Comparison of ENCODE assay signal across 24 cellular contexts in the genomic region with DNA sequence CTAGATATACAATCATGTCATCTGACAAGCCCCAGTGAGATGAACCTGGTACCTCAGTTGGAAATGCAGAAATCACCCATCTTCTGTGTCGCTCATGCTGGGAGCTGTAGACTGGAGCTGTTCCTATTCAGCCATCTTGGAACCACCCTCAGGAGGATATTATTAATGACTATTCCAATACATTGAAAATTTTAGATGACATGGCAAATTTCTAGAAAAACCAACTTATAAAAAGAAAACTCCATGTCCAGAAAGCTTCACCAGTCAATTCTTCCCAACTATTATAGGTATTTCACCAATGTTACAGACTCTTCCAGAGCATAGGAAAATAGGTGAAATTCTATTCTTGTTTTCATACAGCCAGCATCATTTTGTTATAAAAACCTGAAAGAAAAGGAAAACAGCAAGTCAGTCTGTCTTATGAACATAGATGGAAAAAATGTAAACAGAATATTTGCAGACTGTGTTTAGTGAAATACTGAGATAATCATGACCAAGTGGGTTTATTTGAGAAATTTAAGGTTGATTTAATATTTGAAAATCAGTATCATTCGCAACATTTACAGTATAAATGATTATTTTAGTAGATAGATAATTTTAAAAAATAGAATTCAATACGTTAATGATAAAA. TPM values are rescaled to one million over a fixed set of nuclear protein-coding genes. Genes with fewer than 3 reads are reported as not detected.
A peak's percentile ranks its signal among the peaks of the same experiment; 100 is the strongest.
DNase-seq lines count a peak whose midpoint lies in the region; ATAC-seq, FAIRE-seq and TF ChIP-seq lines count a peak whose summit lies in the region.
"Had no signal": no experiment of that assay in that cellular context is flagged by ENCODE, and none has a peak within 500 bp of the region (broad histone marks: within the 10 kb centered on the region; RNA-seq: fewer than 3 reads in every experiment).

No MANE protein-coding gene starts in this region.

- no peak for TF ChIP-seq CTCF in IMR-90 (conservative IDR thresholded peaks at IDR 0.05; ENCODE audit: low read depth, low read length)
- TF ChIP-seq CTCF in GM12878 (IDR thresholded peaks at IDR 0.05 in 2 of 3, conservative IDR thresholded peaks at IDR 0.05 in 1 of 3; ENCODE audit: control insufficient read depth in 2 of 3, extremely low read depth in 1 of 3, insufficient read depth in 1 of 3, low read depth in 3 of 3, low read length in 3 of 3), result no peak
- no peak for TF ChIP-seq CTCF in kidney (IDR thresholded peaks at IDR 0.05; ENCODE audit: borderline replicate concordance, extremely low read depth, insufficient read depth)
- TF ChIP-seq CTCF in heart left ventricle (IDR thresholded peaks at IDR 0.05), result no peak
- no peak for TF ChIP-seq CTCF in foreskin fibroblast (IDR thresholded peaks at IDR 0.05; ENCODE audit: low read depth, low read length)

- H3K27ac ChIP-seq in IMR-90 (ENCODE audit: insufficient read depth, low read length) (peak overlapping the region; percentile 98; the same call in 1 of the 2 replicates), GM12878 (ENCODE audit: control insufficient read depth, insufficient read depth) (no peak overlapping the region), kidney (ENCODE audit: low read depth in 2 of 2, low read length in 2 of 2) (no peak overlapping the region), heart left ventricle (no peak overlapping the region)
- H3K27ac ChIP-seq: BLaER1 treated with 17β-estradiol and CSF1 and Interleukin-3, amounts not matched to agents 10 nM and 100 nM; GM23248 had no signal

- H3K79me1 ChIP-seq in IMR-90 (ENCODE audit: low read depth in 1 of 2, low read length in 2 of 2), result peaks cover 8 to 28% of the 10 kb centered on the region in 2 experiments; a peak in 3 of 4 replicates

- peak; percentile 72 for ATAC-seq in IMR-90 (ENCODE audit: low read depth)
- ATAC-seq in GM12878, result no peak
- no peak for ATAC-seq in heart left ventricle
- no peak for ATAC-seq in HG02870 (IDR thresholded peaks at IDR 0.05; ENCODE audit: unreplicated experiment)
- ATAC-seq: HCT116 had no signal

- peak overlapping the region; percentile 84; the same call in 1 of the 2 replicates for H4K5ac ChIP-seq in IMR-90 (ENCODE audit: low read depth, low read length)

- H3K36me3 ChIP-seq in IMR-90 (ENCODE audit: control insufficient read depth, insufficient read depth, low read length), result no peaks in the 10 kb centered on the region
- H3K36me3 ChIP-seq in GM12878 (ENCODE audit: control insufficient read depth in 2 of 2, insufficient read depth in 2 of 2, low read length in 1 of 2), result no peaks in the 10 kb centered on the region
- no peaks in the 10 kb centered on the region for H3K36me3 ChIP-seq in kidney (ENCODE audit: control insufficient read depth in 1 of 2, insufficient read depth in 2 of 2, low read length in 2 of 2)
- H3K36me3 ChIP-seq in heart left ventricle, result no peaks in the 10 kb centered on the region
- H3K36me3 ChIP-seq: BE2C had no signal

- peak overlapping the region; percentile 95 for H2BK5ac ChIP-seq in IMR-90 (ENCODE audit: low read depth, low read length, poor library complexity, severe bottlenecking)

- DNase-seq in IMR-90 (peak; percentile 54), GM12878 (ENCODE audit: low read depth, low spot score) (no peak), fibroblast of peridontal ligament (ENCODE audit: extremely low read depth) (peak; percentile 9), kidney (no peak), heart left ventricle (no peak), foreskin fibroblast (no peak), T1000 (lab: John Stamatoyannopoulos, UW) (no peak)
- DNase-seq: ACHN; AML-193; BE2C; CD4-positive, alpha-beta T cell; CD8-positive, alpha-beta memory T cell; DMS 273 treated with DMSO at 0.1 percent for 48 hours; DMS79; EL; GDM1; GM23248; H9 had no signal

- H3K18ac ChIP-seq in IMR-90 (ENCODE audit: low read depth, low read length), result peak overlapping the region; percentile 89

- no TSS peak for BruUV-seq in IMR-90 (replicated peaks; lab: Mats Ljungman, UMichigan)
- TSS peak; percentile 13 for BruUV-seq in GM12878 (replicated peaks; lab: Mats Ljungman, UMichigan)

- TF ChIP-seq POLR2A in IMR-90 (IDR thresholded peaks at IDR 0.05; ENCODE audit: low read depth, low read length) (no peak), GM12878 (IDR thresholded peaks at IDR 0.05; ENCODE audit: low read depth, low read length) (no peak), heart left ventricle (IDR thresholded peaks at IDR 0.05) (no peak)

- peaks cover 5% of the 10 kb centered on the region for H3K9me1 ChIP-seq in IMR-90 (ENCODE audit: insufficient read depth, low read length)

- H2AFZ ChIP-seq in IMR-90 (replicated peaks; ENCODE audit: low read length, poor library complexity) (no peak overlapping the region), GM12878 (ENCODE audit: control insufficient read depth, low read depth, low read length) (no peak overlapping the region)
- H2AFZ ChIP-seq: GM23248 had no signal

- 0 out of 2 replicates have a peak overlapping the region, but pooled peaks have one; percentile 23 for H2BK120ac ChIP-seq in IMR-90 (ENCODE audit: low read depth, low read length)

- no peak overlapping the region for H3K14ac ChIP-seq in IMR-90 (replicated peaks; ENCODE audit: low read depth, low read length)

- H3K23ac ChIP-seq in IMR-90 (ENCODE audit: low read depth, low read length), result no peak overlapping the region

- no peak overlapping the region for H3K9ac ChIP-seq in IMR-90 (ENCODE audit: low read depth, low read length)
- H3K9ac ChIP-seq in GM12878 (ENCODE audit: control insufficient read depth, insufficient read depth, low read length), result no peak overlapping the region
- no peak overlapping the region for H3K9ac ChIP-seq in kidney (ENCODE audit: low read length in 2 of 2)
- H3K9ac ChIP-seq: BLaER1 treated with 17β-estradiol and CSF1 and Interleukin-3, amounts not matched to agents 10 nM and 100 nM; GM23248 had no signal

- FAIRE-seq in GM12878 (lab: Jason Lieb, UNC) (no peak), kidney (lab: Jason Lieb, UNC) (peak; percentile 42)
- FAIRE-seq: D721Med, GM12892, GM19239 had no signal

- peaks cover 13% of the 10 kb centered on the region for H3K4me1 ChIP-seq in IMR-90 (ENCODE audit: control insufficient read depth, insufficient read depth, low read length)
- H3K4me1 ChIP-seq in GM12878 (ENCODE audit: control insufficient read depth, insufficient read depth, low read length), result no peaks in the 10 kb centered on the region
- H3K4me1 ChIP-seq in kidney (ENCODE audit: control insufficient read depth in 1 of 2, insufficient read depth in 1 of 2, low read depth in 1 of 2, low read length in 2 of 2), result no peaks in the 10 kb centered on the region
- peaks cover 0 to 8% (median 0%) of the 10 kb centered on the region in 12 donors for H3K4me1 ChIP-seq in heart left ventricle
- H3K4me1 ChIP-seq: BE2C had no signal

- TF ChIP-seq RAD21 in IMR-90 (IDR thresholded peaks at IDR 0.05; ENCODE audit: low read length) (no peak), GM12878 (IDR thresholded peaks at IDR 0.05; ENCODE audit: insufficient read depth, low read depth, low read length) (no peak)

- H3K27me3 ChIP-seq in IMR-90 (ENCODE audit: control insufficient read depth, insufficient read depth, low read length) (no peaks in the 10 kb centered on the region), GM12878 (replicated peaks in 1 of 2; ENCODE audit: control insufficient read depth in 2 of 2, insufficient read depth in 2 of 2, low read length in 1 of 2) (no peaks in the 10 kb centered on the region), heart left ventricle (no peaks in the 10 kb centered on the region)
- H3K27me3 ChIP-seq: BE2C; BLaER1 treated with 17β-estradiol and CSF1 and Interleukin-3, amounts not matched to agents 10 nM and 100 nM had no signal

- H4K20me1 ChIP-seq in IMR-90 (ENCODE audit: insufficient read depth, low read length) (peaks cover 4% of the 10 kb centered on the region; the same call in 1 of the 2 replicates), GM12878 (ENCODE audit: control insufficient read depth, insufficient read depth) (no peaks in the 10 kb centered on the region)

- no peak overlapping the region for H3K4ac ChIP-seq in IMR-90 (ENCODE audit: low read depth, low read length)

- no CpG with 5 or more reads among the region's 3 CpGs for WGBS in IMR-90 (ENCODE audit: extremely low coverage in 2 of 2, insufficient read length in 1 of 2), 2 experiments
- WGBS in GM12878 (ENCODE audit: insufficient coverage, insufficient replicate concordance, low lambda C conversion rate, missing lambda C conversion rate), result 94% methylated on average over 3 of the region's 3 CpGs
- 76 to 94% (median 86%) methylated on average over 3 of the region's 3 CpGs for WGBS in heart left ventricle, 4 donors

- H2BK20ac ChIP-seq in IMR-90 (ENCODE audit: low read depth, low read length), result no peak overlapping the region

- dilution Hi-C loops in IMR-90 (cut with HindIII; ENCODE audit: low sequenced_read_pairs, unreplicated experiment), result no loop called here

- H3K4me3 ChIP-seq in IMR-90 (ENCODE audit: insufficient read depth, low read depth, low read length) (no peak overlapping the region), GM12878 (no peak overlapping the region), kidney (ENCODE audit: low read length in 2 of 2) (no peak overlapping the region), heart left ventricle (no peak overlapping the region), foreskin fibroblast (ENCODE audit: low read depth in 1 of 2, low read length in 2 of 2) (no peak overlapping the region)
- H3K4me3 ChIP-seq: BLaER1 treated with 17β-estradiol and CSF1 and Interleukin-3, amounts not matched to agents 10 nM and 100 nM; GM23248 had no signal

- no peak overlapping the region for H3K56ac ChIP-seq in IMR-90 (ENCODE audit: extremely low read depth, insufficient read depth, low read length)

- H3K4me2 ChIP-seq in IMR-90 (ENCODE audit: low read depth, low read length), result peak overlapping the region; percentile 75
- H3K4me2 ChIP-seq in GM12878 (ENCODE audit: control insufficient read depth, insufficient read depth), result no peak overlapping the region
- H3K4me2 ChIP-seq: BLaER1 treated with 17β-estradiol and CSF1 and Interleukin-3, amounts not matched to agents 10 nM and 100 nM had no signal

- H3K79me2 ChIP-seq in GM12878 (ENCODE audit: control insufficient read depth, insufficient read depth, low read length), result no peaks in the 10 kb centered on the region

- intact Hi-C loops in IMR-90 (cut with micrococcal nuclease) (no loop called here), GM12878 (cut with micrococcal nuclease; ENCODE audit: unreplicated experiment) (no loop called here), kidney (cut with DNase I) (no loop called here), heart left ventricle (cut with DNase I) (no loop called here)

- H2AK9ac ChIP-seq in IMR-90 (replicated peaks; ENCODE audit: low read depth, low read length, poor library complexity), result no peak overlapping the region

- no peak overlapping the region for H2AK5ac ChIP-seq in IMR-90 (ENCODE audit: low read depth, low read length)

- TF ChIP-seq EP300 in GM12878 (IDR thresholded peaks at IDR 0.05; ENCODE audit: borderline replicate concordance in 1 of 2, control insufficient read depth in 1 of 2, low read depth in 2 of 2, low read length in 2 of 2), result no peak

- SMC1A ChIA-PET in GM12878 (lab: Charles Lee; ENCODE audit: uncharacterized antibody, unreplicated experiment), result no interaction called here

- CTCF ChIA-PET in IMR-90 (lab: Yijun Ruan, JAX) (no interaction called here), GM12878 (lab: Yijun Ruan, JAX) (no interaction called here)

- RAD21 ChIA-PET in GM12878 (lab: Charles Lee; ENCODE audit: unreplicated experiment), result no interaction called here

- peak overlapping the region; percentile 20 to 64; a peak in 1 of 4 replicates for H4K8ac ChIP-seq in IMR-90 (ENCODE audit: low read depth in 2 of 2, low read length in 2 of 2)

- no peak overlapping the region for H2BK15ac ChIP-seq in IMR-90 (ENCODE audit: low read depth, low read length)

- in situ Hi-C loops in IMR-90 (cut with MboI; ENCODE audit: low sequenced_read_pairs) (no loop called here), GM12878 (cut with MboI) (no loop called here)

- POLR2A ChIA-PET in IMR-90 (lab: Charles Lee; ENCODE audit: unreplicated experiment) (no interaction called here), GM12878 (lab: Charles Lee) (no interaction called here)

- no peak overlapping the region; the same call in 1 of the 2 replicates for H4K91ac ChIP-seq in IMR-90 (ENCODE audit: insufficient read depth, low read depth, low read length)

- H3K9me3 ChIP-seq in IMR-90 (ENCODE audit: control insufficient read depth, insufficient read depth, low read length) (no peaks in the 10 kb centered on the region), GM12878 (replicated peaks; ENCODE audit: control insufficient read depth, insufficient read depth, low read length) (no peaks in the 10 kb centered on the region), kidney (ENCODE audit: control insufficient read depth in 1 of 2, low read length in 2 of 2) (no peaks in the 10 kb centered on the region), heart left ventricle (no peaks in the 10 kb centered on the region)
- H3K9me3 ChIP-seq: BE2C had no signal

RNA-seq across cellular contexts. Expression of a gene that starts 43.3 kb away (rescaled TPM):
- 42.5 and 46.2 TPM in 2 replicates for total RNA-seq in IMR-90 (2012; rRNA removed)
- polyA plus RNA-seq in IMR-90 (2012; rRNA removed), result 27.8 and 32.3 TPM in 2 replicates
- 13.4 and 16.6 TPM in 2 replicates for polyA plus RNA-seq in IMR-90 (2012; cell fraction: cytosol; rRNA removed)
- 9.3 and 25.4 TPM in 2 replicates for polyA plus RNA-seq in IMR-90 (2012; cell fraction: nucleus; rRNA removed; ENCODE audit: low replicate concordance)
- 52.6 and 57.0 TPM in 2 replicates for total RNA-seq in GM12878 (2013; cell fraction: nucleolus; rRNA removed)
- 7.4 and 7.6 TPM in 2 replicates for total RNA-seq in GM12878 (2014; rRNA removed)
- 6.5 and 6.7 TPM in 2 replicates for total RNA-seq in GM12878 (2014; rRNA removed; fragmentation: Illumina TruSeq; extraction: Trizol)
- 10.5 and 11.6 TPM in 2 replicates for total RNA-seq in GM12878 (2021)
- polyA plus RNA-seq in GM12878 (2011; ENCODE audit: low read depth), result 3.9 TPM
- polyA plus RNA-seq in GM12878 (2011; rRNA removed), result 9.7 and 11.1 TPM in 2 replicates
- polyA plus RNA-seq in GM12878 (2011; cell fraction: cytosol; rRNA removed), result 9.2 and 9.4 TPM in 2 replicates
- polyA plus RNA-seq in GM12878 (2011; cell fraction: nucleus; rRNA removed), result 10.9 and 14.7 TPM in 2 replicates
- 3.6 and 4.5 TPM in 2 replicates for polyA plus RNA-seq in GM12878 (2012)
- polyA plus RNA-seq in GM12878 (2014; fragmentation: Illumina TruSeq; extraction: Trizol), result 9.2 and 10.0 TPM in 2 replicates
- polyA plus RNA-seq in GM12878 (2014; fragmentation: Nextera tagmentation; extraction: Ambion mirVana), result 1 to 10 TPM in 1 of 2 experiments, under 1 TPM in 1; 0.71 to 1.5 TPM
- 8.1 and 8.3 TPM in 2 replicates for polyA plus RNA-seq in GM12878 (2014; rRNA removed)
- 1 to 10 TPM; 4.8 to 5.0 TPM for polyA plus RNA-seq in GM12878 (2016; fragmentation: Nextera tagmentation; extraction: Ambion mirVana)
- polyA minus RNA-seq in GM12878 (2011; rRNA and poly(A)+ RNA removed), result 31.2 and 51.1 TPM in 2 replicates
- 5.7 and 7.3 TPM in 2 replicates for polyA minus RNA-seq in GM12878 (2011; cell fraction: cytosol; rRNA and poly(A)+ RNA removed)
- 23.2 and 27.4 TPM in 2 replicates for polyA minus RNA-seq in GM12878 (2011; cell fraction: nucleus; rRNA and poly(A)+ RNA removed)
- 48.1 TPM for total RNA-seq in kidney
- polyA plus RNA-seq in kidney (ENCODE audit: insufficient read depth, low read depth, low replicate concordance), result 15.7 TPM
- 10 to 100 TPM; 30.3 to 44.7 (median 36.9) TPM for total RNA-seq in heart left ventricle
- 10 to 100 TPM in 1 of 2 donors, 1 to 10 TPM in 1; 4.8 to 17.3 TPM for polyA plus RNA-seq in heart left ventricle

Comparison
In these comparisons a context has a peak if more than half of its experiments do, and no peak if none do; other contexts are left out.
1. DNase-seq: peak in IMR-90 (single experiment) and fibroblast of peridontal ligament (single experiment); none in GM12878 (single experiment), kidney (single experiment), heart left ventricle (0 of 5), foreskin fibroblast (0 of 2) and T1000 (single experiment).